8 cellular contexts compared by ENCODE assay signal in the genomic region with DNA sequence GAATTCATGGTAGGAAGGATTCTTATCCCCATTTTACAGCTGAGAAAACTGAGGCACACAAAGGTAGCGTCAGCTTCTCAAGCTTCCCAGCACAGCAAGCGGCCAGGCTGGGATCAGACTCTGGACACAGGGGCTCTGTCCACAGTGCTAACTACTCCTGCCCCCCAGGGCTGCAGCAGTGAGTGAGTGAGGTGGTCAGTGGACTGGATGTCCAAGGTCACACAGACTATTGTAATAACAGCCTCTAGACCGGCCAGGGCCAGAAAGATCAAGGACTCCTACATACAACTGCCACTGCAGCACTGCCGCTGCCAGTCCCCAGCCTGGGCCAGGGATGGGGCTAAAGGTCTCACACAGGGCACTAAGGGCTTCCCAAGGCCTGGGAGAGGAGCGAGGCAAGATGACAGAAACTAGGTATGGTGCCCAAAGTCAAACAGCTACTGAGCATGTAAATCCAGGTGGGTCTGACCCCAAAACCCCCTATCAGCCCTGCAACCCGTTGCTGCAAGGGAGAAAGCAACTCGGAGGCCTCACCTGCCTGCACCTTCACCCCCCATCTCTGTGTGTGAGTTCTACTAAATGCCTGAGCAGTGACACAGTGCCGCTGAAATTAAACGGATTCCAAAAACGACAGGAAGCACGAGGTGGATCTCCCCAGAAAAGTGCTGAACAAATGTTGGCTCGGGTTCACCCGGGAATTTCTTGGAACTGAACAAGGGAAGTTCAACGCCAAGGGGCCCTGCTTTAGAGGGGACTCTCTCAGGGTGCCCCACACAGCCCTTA.
DNase-seq lines count a peak whose midpoint lies in the region; ATAC-seq and TF ChIP-seq lines count a peak whose summit lies in the region.

No MANE protein-coding gene starts in this region.

- no peak for TF ChIP-seq CTCF in brain microvascular endothelial cell (IDR thresholded peaks at IDR 0.05; ENCODE audit: low read depth, low read length, missing control alignments)

- no peak overlapping the region for H3K27ac Mint-ChIP-seq in activated T-cell treated with anti-CD3 and anti-CD28 coated beads, Interleukin-2, amount 50 U/mL, for 72 hours

- H2BK120ac ChIP-seq in mesenchymal stem cell (ENCODE audit: low read depth, low read length): no peak overlapping the region

- H3K9me3 Mint-ChIP-seq in activated T-cell treated with anti-CD3 and anti-CD28 coated beads, Interleukin-2, amount 50 U/mL, for 72 hours: no peaks in the 10 kb centered on the region
- no peaks in the 10 kb centered on the region for H3K9me3 Mint-ChIP-seq in activated T-cell treated with anti-CD3 and anti-CD28 coated beads, Interleukin-2, amount 50 U/mL, for 4 hours

- H2BK12ac ChIP-seq in mesenchymal stem cell (ENCODE audit: low read length in 2 of 2): no peak overlapping the region

- no peaks in the 10 kb centered on the region for H3K36me3 Mint-ChIP-seq in activated T-cell treated with anti-CD3 and anti-CD28 coated beads, Interleukin-2, amount 50 U/mL, for 72 hours (ENCODE audit: insufficient read depth in 2 of 2)
- H3K36me3 Mint-ChIP-seq in activated T-cell treated with anti-CD3 and anti-CD28 coated beads, Interleukin-2, amount 50 U/mL, for 4 hours (ENCODE audit: insufficient read depth): no peaks in the 10 kb centered on the region

- H4K8ac ChIP-seq in mesenchymal stem cell (ENCODE audit: low read length): peak overlapping the region; percentile 10

- no peak overlapping the region for H3K27ac ChIP-seq in brain microvascular endothelial cell
- H3K27ac ChIP-seq in mesenchymal stem cell (ENCODE audit: low read length, poor library complexity, severe bottlenecking): peak overlapping the region; percentile 72
- peak overlapping the region; percentile 44 for H3K27ac ChIP-seq in urinary bladder (ENCODE audit: low read depth)

- peak overlapping the region; percentile 40 for H2AK5ac ChIP-seq in mesenchymal stem cell (ENCODE audit: low read length, severe bottlenecking)

- no peak overlapping the region for H3K23ac ChIP-seq in mesenchymal stem cell (ENCODE audit: low read length in 2 of 2)

- WGBS in mesenchymal stem cell: 63% methylated on average over 14 of the region's 14 CpGs
- WGBS in urinary bladder: 35% methylated on average over 14 of the region's 14 CpGs

- DNase-seq in activated T-cell treated with anti-CD3 and anti-CD28 coated beads, Interleukin-2, amount 50 U/mL, for 72 hours: no peak
- no peak for DNase-seq in activated T-cell treated with anti-CD3 and anti-CD28 coated beads, Interleukin-2, amount 50 U/mL, for 4 hours
- no peak for DNase-seq in brain microvascular endothelial cell
- DNase-seq in mesenchymal stem cell: peak; percentile 36
- DNase-seq in SHP77 treated with DMSO at 0.1 percent for 48 hours (lab: John Stamatoyannopoulos, UW): no peak
- no peak for DNase-seq in C1 segment of cervical spinal cord (lab: John Stamatoyannopoulos, UW)
- no peak for DNase-seq in stimulated activated CD4-positive, alpha-beta T cell treated with anti-CD3 and anti-CD28 coated beads, Interleukin-15, amount 100 ng/mL, for 24 hours

- no peaks in the 10 kb centered on the region for H3K27me3 Mint-ChIP-seq in activated T-cell treated with anti-CD3 and anti-CD28 coated beads, Interleukin-2, amount 50 U/mL, for 72 hours (ENCODE audit: low read depth)
- H3K27me3 Mint-ChIP-seq in activated T-cell treated with anti-CD3 and anti-CD28 coated beads, Interleukin-2, amount 50 U/mL, for 4 hours (ENCODE audit: low read depth): no peaks in the 10 kb centered on the region

- H3K9ac ChIP-seq in mesenchymal stem cell (ENCODE audit: low read length): peak overlapping the region; percentile 78

- peaks cover 66% of the 10 kb centered on the region for H3K4me1 Mint-ChIP-seq in activated T-cell treated with anti-CD3 and anti-CD28 coated beads, Interleukin-2, amount 50 U/mL, for 72 hours (ENCODE audit: low read depth)
- peaks cover 40% of the 10 kb centered on the region for H3K4me1 Mint-ChIP-seq in activated T-cell treated with anti-CD3 and anti-CD28 coated beads, Interleukin-2, amount 50 U/mL, for 4 hours (ENCODE audit: low read depth)

- no peak for ATAC-seq in activated T-cell treated with anti-CD3 and anti-CD28 coated beads, Interleukin-2, amount 50 U/mL, for 72 hours (replicated peaks in 1 of 2)
- ATAC-seq in activated T-cell treated with anti-CD3 and anti-CD28 coated beads, Interleukin-2, amount 50 U/mL, for 4 hours: no peak

- no peaks in the 10 kb centered on the region for H3K27me3 ChIP-seq in brain microvascular endothelial cell (replicated peaks)
- no peaks in the 10 kb centered on the region for H3K27me3 ChIP-seq in mesenchymal stem cell (ENCODE audit: control insufficient read depth in 1 of 2, insufficient read depth in 1 of 2, low read length in 2 of 2)

- peaks cover 49% of the 10 kb centered on the region for H3K4me1 ChIP-seq in mesenchymal stem cell (ENCODE audit: control insufficient read depth, insufficient read depth, low read depth, low read length)
- peaks cover 3% of the 10 kb centered on the region for H3K4me1 ChIP-seq in urinary bladder (ENCODE audit: insufficient read depth)

- no peak overlapping the region for H2BK15ac ChIP-seq in mesenchymal stem cell (ENCODE audit: low read depth, poor library complexity, severe bottlenecking)

- peak overlapping the region; percentile 22 to 87 for H3K4me3 Mint-ChIP-seq in activated T-cell treated with anti-CD3 and anti-CD28 coated beads, Interleukin-2, amount 50 U/mL, for 72 hours
- H3K4me3 Mint-ChIP-seq in activated T-cell treated with anti-CD3 and anti-CD28 coated beads, Interleukin-2, amount 50 U/mL, for 4 hours: no peak overlapping the region

- no peak overlapping the region for H2AFZ ChIP-seq in mesenchymal stem cell (ENCODE audit: low read depth, low read length)

- H3K79me1 ChIP-seq in mesenchymal stem cell (replicated peaks; ENCODE audit: low read length, poor library complexity, severe bottlenecking): peaks cover 15% of the 10 kb centered on the region

- in situ Hi-C loops in brain microvascular endothelial cell (cut with HindIII; ENCODE audit: low pct_ligation_motif_present, low sequenced_read_pairs): no loop called here

- H3K36me3 ChIP-seq in brain microvascular endothelial cell (replicated peaks) (no peaks in the 10 kb centered on the region), mesenchymal stem cell (ENCODE audit: control insufficient read depth in 1 of 2, insufficient read depth in 2 of 2, low read depth in 1 of 2, low read length in 2 of 2) (no peaks in the 10 kb centered on the region), urinary bladder (ENCODE audit: insufficient read depth) (no peaks in the 10 kb centered on the region)

- no peak overlapping the region for H2BK5ac ChIP-seq in mesenchymal stem cell (ENCODE audit: low read depth, low read length, poor library complexity, severe bottlenecking)

- H4K91ac ChIP-seq in mesenchymal stem cell (ENCODE audit: low read length): no peak overlapping the region

- H3K4ac ChIP-seq in mesenchymal stem cell (ENCODE audit: low read depth in 1 of 2, low read length in 2 of 2): peak overlapping the region in 1 of 2 experiments; percentile 17

- peak overlapping the region; percentile 9 to 54 for H3K18ac ChIP-seq in mesenchymal stem cell (ENCODE audit: low read depth in 1 of 2, low read length in 2 of 2)

- peak overlapping the region; percentile 64 for H3K4me3 ChIP-seq in brain microvascular endothelial cell (ENCODE audit: low read depth, low read length)
- H3K4me3 ChIP-seq in mesenchymal stem cell (ENCODE audit: insufficient read depth in 1 of 2, low read depth in 1 of 2, low read length in 2 of 2): peak overlapping the region in 1 of 2 experiments; percentile 82
- H3K4me3 ChIP-seq in urinary bladder (ENCODE audit: low read depth, low read length): no peak overlapping the region

- no peaks in the 10 kb centered on the region for H3K9me3 ChIP-seq in mesenchymal stem cell (ENCODE audit: control insufficient read depth, low read length)

- peak overlapping the region; percentile 54 for H3K4me2 ChIP-seq in mesenchymal stem cell (ENCODE audit: low read length, poor library complexity, severe bottlenecking)

- no peak overlapping the region for H3K14ac ChIP-seq in mesenchymal stem cell (ENCODE audit: low read length in 2 of 2)
